Comparison of ENCODE assay signal across 18 cellular contexts in genomic region chr13:24083722-24084421, GRCh38.
DNase-seq lines count a peak whose midpoint lies in the region; ATAC-seq and TF ChIP-seq lines count a peak whose summit lies in the region.
"Had no signal": no experiment of that assay in that cellular context is flagged by ENCODE, and none has a peak within 500 bp of the region (broad histone marks: within the 10 kb centered on the region; RNA-seq: fewer than 3 reads in every experiment).

No MANE protein-coding gene starts in this region.

- POLR2A ChIA-PET in SK-N-SH (lab: Yijun Ruan, JAX) = no interaction called here

- H3K9ac ChIP-seq in SK-N-SH = no peak overlapping the region
- H3K9ac ChIP-seq: KMS-11 had no signal

- H3K4me3 ChIP-seq in SK-N-SH (ENCODE audit: low read depth in 2 of 2, low read length in 1 of 2) = no peak overlapping the region; a peak in 1 of 4 replicates

- H2AFZ ChIP-seq in SK-N-SH (ENCODE audit: low read depth) = no peak overlapping the region

- ATAC-seq in SK-N-SH treated with all-trans-retinoic acid at 6 μM for 48 hours (no peak), esophagus mucosa (no peak), GM18502 (IDR thresholded peaks at IDR 0.05; ENCODE audit: poor library complexity, unreplicated experiment) (no peak), HG02840 (IDR thresholded peaks at IDR 0.05; ENCODE audit: low FRiP score, unreplicated experiment) (no peak)

- H3K4me1 ChIP-seq in SK-N-SH (ENCODE audit: control insufficient read depth in 1 of 2, insufficient read depth in 2 of 2, low read depth in 1 of 2, low read length in 1 of 2) = no peaks in the 10 kb centered on the region; a peak in 1 of 4 replicates
- H3K4me1 ChIP-seq: breast epithelium had no signal

- H3K9me3 ChIP-seq in SK-N-SH = no peaks in the 10 kb centered on the region
- H3K9me3 ChIP-seq: breast epithelium had no signal

- H3F3A ChIP-seq in SK-N-SH (replicated peaks; ENCODE audit: insufficient read depth) = no peaks in the 10 kb centered on the region

- H3K79me2 ChIP-seq in SK-N-SH (ENCODE audit: insufficient read depth) = no peaks in the 10 kb centered on the region

- peak; percentile 24 for DNase-seq in SK-N-SH
- DNase-seq in midbrain (lab: John Stamatoyannopoulos, UW) = peak; percentile 51
- no peak for DNase-seq in SHP77 treated with DMSO at 0.1 percent for 48 hours (lab: John Stamatoyannopoulos, UW)
- DNase-seq: activated naive CD4-positive, alpha-beta T cell treated with Interleukin-2 at 50 U/mL for 16 hours; CD4-positive, alpha-beta memory T cell; GDM1; H7; kidney glomerular epithelial cell; NCI-H1930; stimulated activated naive CD4-positive, alpha-beta T cell; WERI-Rb-1 had no signal

- H3K4me2 ChIP-seq in SK-N-SH = no peak overlapping the region
- H3K4me2 ChIP-seq: KMS-11 had no signal

- CTCF ChIA-PET in SK-N-SH (lab: Yijun Ruan, JAX) = interaction anchor here (1.6 to 1.7 kb wide), 2 partner anchors 16 to 30 kb away, joined by 3 read pairs; no protein-coding TSS in a partner anchor

- H3K36me3 ChIP-seq in SK-N-SH (replicated peaks in 1 of 2; ENCODE audit: control insufficient read depth in 1 of 2, insufficient read depth in 2 of 2, low read length in 1 of 2) = no peaks in the 10 kb centered on the region
- H3K36me3 ChIP-seq: breast epithelium, WERI-Rb-1 had no signal

- TF ChIP-seq CTCF in SK-N-SH (IDR thresholded peaks at IDR 0.05) = no peak

- no peaks in the 10 kb centered on the region for H4K20me1 ChIP-seq in SK-N-SH (ENCODE audit: insufficient read depth)

- no peaks in the 10 kb centered on the region for H3K27me3 ChIP-seq in SK-N-SH (ENCODE audit: insufficient read depth)
- H3K27me3 ChIP-seq: breast epithelium had no signal

- H3K27ac ChIP-seq in SK-N-SH (ENCODE audit: low read depth in 2 of 2, low read length in 1 of 2) = no peak overlapping the region
- peak overlapping the region; percentile 61 for H3K27ac ChIP-seq in cingulate gyrus (ENCODE audit: low read depth, low read length)
- H3K27ac ChIP-seq: breast epithelium, KMS-11, WERI-Rb-1 had no signal

- WGBS in SK-N-SH (ENCODE audit: low lambda C conversion rate) = 72% methylated on average over 15 of the region's 15 CpGs

- no peak for TF ChIP-seq EP300 in SK-N-SH (IDR thresholded peaks at IDR 0.05; ENCODE audit: borderline replicate concordance in 1 of 2, low read depth in 1 of 2, low read length in 1 of 2)

- no peak for TF ChIP-seq RAD21 in SK-N-SH (IDR thresholded peaks at IDR 0.05; ENCODE audit: low read length)

- no peaks in the 10 kb centered on the region for H3K9me2 ChIP-seq in SK-N-SH

TF ChIP-seq in SK-N-SH, 30 proteins besides CTCF, POLR2A, EP300 and RAD21 (continues in another document):
- no peak for TF ChIP-seq TAF1 (IDR thresholded peaks at IDR 0.05; ENCODE audit: borderline replicate concordance, low read depth, low read length)
- no peak for TF ChIP-seq MXI1 (IDR thresholded peaks at IDR 0.05; ENCODE audit: low read depth, low read length)
- TF ChIP-seq JUND (IDR thresholded peaks at IDR 0.05) = no peak
- TF ChIP-seq USF2 (IDR thresholded peaks at IDR 0.05; ENCODE audit: borderline replicate concordance, low read depth, low read length) = no peak
- no peak for TF ChIP-seq MAX (IDR thresholded peaks at IDR 0.05; ENCODE audit: low read depth)
- TF ChIP-seq USF1 (IDR thresholded peaks at IDR 0.05; ENCODE audit: borderline replicate concordance, low read depth) = no peak
- TF ChIP-seq GATA2 (CRISPR knock-in tag; IDR thresholded peaks at IDR 0.05) = no peak
- TF ChIP-seq MEF2A (IDR thresholded peaks at IDR 0.05; ENCODE audit: borderline replicate concordance, low read depth) = no peak
- no peak for TF ChIP-seq YY1 (IDR thresholded peaks at IDR 0.05; ENCODE audit: low read depth)
- TF ChIP-seq SMC3 (IDR thresholded peaks at IDR 0.05; ENCODE audit: low read depth, low read length) = no peak
- TF ChIP-seq CHD2 (IDR thresholded peaks at IDR 0.05; ENCODE audit: low read length, partially characterized antibody) = no peak
- no peak for TF ChIP-seq FOXM1 (IDR thresholded peaks at IDR 0.05; ENCODE audit: low read depth)
- TF ChIP-seq RXRA (IDR thresholded peaks at IDR 0.05; ENCODE audit: borderline replicate concordance, low read depth) = no peak
- no peak for TF ChIP-seq EZH2phosphoT487 (IDR thresholded peaks at IDR 0.05; ENCODE audit: borderline replicate concordance, low read depth)
- TF ChIP-seq ELF1 (IDR thresholded peaks at IDR 0.05) = no peak

TF ChIP-seq in SK-N-SH treated with all-trans-retinoic acid at 6 μM for 48 hours, 23 proteins besides CTCF, POLR2A, EP300 and RAD21:
- TF ChIP-seq ZFP3 (CRISPR knock-in tag; IDR thresholded peaks at IDR 0.05) (no peak), TCF4 (CRISPR knock-in tag; IDR thresholded peaks at IDR 0.05; ENCODE audit: borderline replicate concordance) (no peak), ZNF565 (CRISPR knock-in tag; conservative IDR thresholded peaks at IDR 0.05; ENCODE audit: low read depth) (no peak), CSDC2 (CRISPR knock-in tag; IDR thresholded peaks at IDR 0.05) (no peak), GLIS3 (CRISPR knock-in tag; IDR thresholded peaks at IDR 0.05) (no peak), ZNF8 (CRISPR knock-in tag; IDR thresholded peaks at IDR 0.05) (no peak), POU6F1 (CRISPR knock-in tag; IDR thresholded peaks at IDR 0.05; ENCODE audit: borderline replicate concordance, low read depth) (no peak), PATZ1 (CRISPR knock-in tag; IDR thresholded peaks at IDR 0.05; ENCODE audit: borderline replicate concordance) (no peak), CSRNP3 (CRISPR knock-in tag; IDR thresholded peaks at IDR 0.05) (no peak), ESRRG (CRISPR knock-in tag; IDR thresholded peaks at IDR 0.05) (no peak), RARB (CRISPR knock-in tag; IDR thresholded peaks at IDR 0.05) (no peak), PPARA (CRISPR knock-in tag; IDR thresholded peaks at IDR 0.05; ENCODE audit: borderline replicate concordance) (no peak), CREB5 (CRISPR knock-in tag; IDR thresholded peaks at IDR 0.05; ENCODE audit: low read depth) (no peak), ISL1 (CRISPR knock-in tag; IDR thresholded peaks at IDR 0.05) (no peak), ARNTL (CRISPR knock-in tag; IDR thresholded peaks at IDR 0.05; ENCODE audit: borderline replicate concordance, low read depth) (no peak), SNAI2 (CRISPR knock-in tag; IDR thresholded peaks at IDR 0.05) (no peak)
